In genomic region chr5:72018158-72018803, GRCh38 we compare ENCODE assay signal across 8 cellular contexts.
DNase-seq lines count a peak whose midpoint lies in the region; ATAC-seq and TF ChIP-seq lines count a peak whose summit lies in the region.

No MANE protein-coding gene starts in this region.

- intact Hi-C loops in breast epithelium (cut with DNase I; ENCODE audit: low total_unique reads), result no loop called here

- H3K36me3 ChIP-seq in breast epithelium (no peaks in the 10 kb centered on the region), liver (ENCODE audit: control insufficient read depth in 4 of 4, insufficient read depth in 3 of 4, low read depth in 1 of 4, low read length in 3 of 4) (no peaks in the 10 kb centered on the region)

- H3K4me3 ChIP-seq in GM12875 (ENCODE audit: low read depth, low read length) (no peak overlapping the region), breast epithelium (no peak overlapping the region), liver (ENCODE audit: low read depth in 1 of 3, low read length in 3 of 3) (no peak overlapping the region)

- TF ChIP-seq POLR2A in breast epithelium (IDR thresholded peaks at IDR 0.05), result no peak

- H3K27ac ChIP-seq in breast epithelium (no peak overlapping the region), liver (ENCODE audit: low read depth in 1 of 2, low read length in 2 of 2) (no peak overlapping the region)

- TF ChIP-seq CTCF in GM12875 (IDR thresholded peaks at IDR 0.05; ENCODE audit: borderline replicate concordance, insufficient read depth, low read depth, low read length) (peak; percentile 96), breast epithelium (IDR thresholded peaks at IDR 0.05) (peak; percentile 49 to 60 (median 56)), liver (IDR thresholded peaks at IDR 0.05; ENCODE audit: low read depth, low read length, missing input control) (peak; percentile 94)

- H3K27me3 ChIP-seq in breast epithelium (no peaks in the 10 kb centered on the region), liver (ENCODE audit: control insufficient read depth in 4 of 4, insufficient read depth in 4 of 4, low read length in 3 of 4) (peaks cover 0 to 15% (median 0%) of the 10 kb centered on the region in 4 donors)

- no peak overlapping the region for H3K9ac ChIP-seq in liver (ENCODE audit: low read depth in 1 of 2, low read length in 2 of 2)

- DNase-seq in KBM-7 (peak; percentile 76), UCSD-AML1 (lab: John Stamatoyannopoulos, UW; ENCODE audit: unreplicated experiment) (peak; percentile 37), breast epithelium (ENCODE audit: low spot score in 2 of 2) (no peak), NCI-H510A (lab: John Stamatoyannopoulos, UW) (no peak)
- peak; percentile 84 for DNase-seq in stimulated activated CD8-positive, alpha-beta memory T cell treated with anti-CD3 and anti-CD28 coated beads, Interleukin-4, amount 100 ng/mL, for 48 hours

- in situ Hi-C loops in KBM-7 (cut with MboI; ENCODE audit: low pct_unique_long_range_greater_than_20kb, low sequenced_read_pairs), result no loop called here

- peaks cover 5 to 6% of the 10 kb centered on the region in 2 donors for H3K9me3 ChIP-seq in breast epithelium
- peaks cover 0 to 3% (median 0%) of the 10 kb centered on the region in 4 donors for H3K9me3 ChIP-seq in liver (ENCODE audit: control insufficient read depth in 4 of 4, low read length in 3 of 4)

- no peaks in the 10 kb centered on the region for H3K4me1 ChIP-seq in breast epithelium
- H3K4me1 ChIP-seq in liver (ENCODE audit: control insufficient read depth in 4 of 4, insufficient read depth in 4 of 4, low read length in 3 of 4), result no peaks in the 10 kb centered on the region

- WGBS in liver, result 38% methylated on average over 1 of the region's 1 CpG

- TF ChIP-seq RAD21 in liver (IDR thresholded peaks at IDR 0.05), result peak; percentile 81 to 82

- no peak for ATAC-seq in HG03520 (IDR thresholded peaks at IDR 0.05; ENCODE audit: unreplicated experiment)

TF ChIP-seq in liver, 16 proteins besides CTCF, POLR2A, EP300 and RAD21:
- TF ChIP-seq NR2F2 (IDR thresholded peaks at IDR 0.05) (no peak), TAF1 (conservative IDR thresholded peaks at IDR 0.05) (no peak), REST (IDR thresholded peaks at IDR 0.05) (no peak), EGR1 (IDR thresholded peaks at IDR 0.05; ENCODE audit: low read depth in 2 of 2) (no peak), JUND (IDR thresholded peaks at IDR 0.05) (no peak), GABPA (IDR thresholded peaks at IDR 0.05 in 1 of 2, conservative IDR thresholded peaks at IDR 0.05 in 1 of 2) (no peak), HNF4A (conservative IDR thresholded peaks at IDR 0.05) (no peak), HNF4G (IDR thresholded peaks at IDR 0.05) (no peak)

Comparison
In these comparisons a context has a peak if more than half of its experiments do, and no peak if none do; other contexts are left out.
1. DNase-seq: peak in KBM-7 (single experiment), UCSD-AML1 (single experiment) and stimulated activated CD8-positive, alpha-beta memory T cell treated with anti-CD3 and anti-CD28 coated beads, Interleukin-4, amount 100 ng/mL, for 48 hours (single experiment); none in breast epithelium (0 of 2) and NCI-H510A (single experiment).
2. Peak in every context shown above with its lines, with median percentiles within 50 percentile points of each other: CTCF ChIP-seq.